In the genomic region with DNA sequence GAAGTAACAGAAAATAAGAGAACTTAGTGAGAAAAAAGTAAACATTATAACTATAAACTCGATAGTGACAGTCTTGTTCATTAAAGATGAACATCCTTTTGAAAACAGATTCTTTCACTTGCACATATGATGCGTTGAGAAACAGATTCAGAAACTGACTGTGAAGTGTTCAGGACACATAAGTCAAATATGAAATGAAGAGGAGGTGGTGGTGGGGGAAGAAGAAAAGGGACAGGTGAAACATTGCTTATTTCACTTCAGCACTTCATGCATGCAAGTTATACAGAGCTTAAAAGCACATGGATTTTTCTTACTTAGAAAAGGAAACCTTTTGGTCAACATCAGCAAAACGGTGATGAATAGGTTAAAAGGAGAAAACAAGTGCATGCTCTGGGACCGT, we compare ENCODE assay signal across 20 cellular contexts. TPM values are rescaled to one million over a fixed set of nuclear protein-coding genes. Genes with fewer than 3 reads are reported as not detected.
DNase-seq lines count a peak whose midpoint lies in the region; ATAC-seq, FAIRE-seq and TF ChIP-seq lines count a peak whose summit lies in the region.
"Had no signal": no experiment of that assay in that cellular context is flagged by ENCODE, and none has a peak within 500 bp of the region (broad histone marks: within the 10 kb centered on the region; RNA-seq: fewer than 3 reads in every experiment).

No MANE protein-coding gene starts in this region.

- intact Hi-C loops in activated CD8-positive, alpha-beta T cell treated with anti-CD3 and anti-CD28 coated beads for 36 hours (cut with micrococcal nuclease): no loop called here

- DNase-seq in activated CD8-positive, alpha-beta T cell treated with anti-CD3 and anti-CD28 coated beads for 36 hours: peak; percentile 34
- no peak for DNase-seq in activated CD8-positive, alpha-beta T cell treated with anti-CD3 and anti-CD28 coated beads, Interleukin-2, amount 10 ng/mL, durations not matched to agents 7 days and 5 days
- DNase-seq in A549 (ENCODE audit: low read depth in 1 of 2, low spot score in 1 of 2): no peak
- no peak for DNase-seq in T-helper 17 cell
- DNase-seq in effector memory CD8-positive, alpha-beta T cell: no peak
- no peak for DNase-seq in putamen (ENCODE audit: low spot score)
- DNase-seq in SW480 (ENCODE audit: low spot score): no peak
- DNase-seq in HUDEP-2 (lab: John Stamatoyannopoulos, UW; ENCODE audit: unreplicated experiment in 76 of 76): no peak
- DNase-seq: C1 segment of cervical spinal cord, DND-41, HCEC 1CT, Kasumi-1, MM.1S, NCI-H1105 treated with DMSO at 0.1 percent for 48 hours, NCI-H1694 treated with DMSO at 0.1 percent for 48 hours, NCI-H526 treated with DMSO at 0.1 percent for 48 hours had no signal

- H3K27ac Mint-ChIP-seq in activated CD8-positive, alpha-beta T cell treated with anti-CD3 and anti-CD28 coated beads for 36 hours: peak overlapping the region; percentile 83
- no peak overlapping the region for H3K27ac Mint-ChIP-seq in activated CD8-positive, alpha-beta T cell treated with anti-CD3 and anti-CD28 coated beads, Interleukin-2, amount 10 ng/mL, durations not matched to agents 7 days and 5 days
- H3K27ac Mint-ChIP-seq in T-helper 17 cell: peak overlapping the region; percentile 6
- peak overlapping the region; percentile 55 to 75 for H3K27ac Mint-ChIP-seq in effector memory CD8-positive, alpha-beta T cell
- H3K27ac Mint-ChIP-seq: IgD-negative memory B cell had no signal

- H3K27me3 Mint-ChIP-seq in activated CD8-positive, alpha-beta T cell treated with anti-CD3 and anti-CD28 coated beads for 36 hours: no peaks in the 10 kb centered on the region
- no peaks in the 10 kb centered on the region for H3K27me3 Mint-ChIP-seq in activated CD8-positive, alpha-beta T cell treated with anti-CD3 and anti-CD28 coated beads, Interleukin-2, amount 10 ng/mL, durations not matched to agents 7 days and 5 days (ENCODE audit: low read depth)
- H3K27me3 Mint-ChIP-seq in T-helper 17 cell: no peaks in the 10 kb centered on the region
- no peaks in the 10 kb centered on the region for H3K27me3 Mint-ChIP-seq in effector memory CD8-positive, alpha-beta T cell

- TF ChIP-seq CTCF in activated CD8-positive, alpha-beta T cell treated with anti-CD3 and anti-CD28 coated beads for 36 hours (IDR thresholded peaks at IDR 0.05): no peak
- no peak for TF ChIP-seq CTCF in A549 (IDR thresholded peaks at IDR 0.05)

- CTCF ChIA-PET in activated CD8-positive, alpha-beta T cell treated with anti-CD3 and anti-CD28 coated beads for 36 hours (lab: Charles Lee): interaction anchor here (0.7 to 2.4 kb wide), 6 partner anchors 17 to 56 kb away, joined by 3 to 14 read pairs (median 5); no protein-coding TSS in a partner anchor
- CTCF ChIA-PET in activated CD8-positive, alpha-beta T cell treated with anti-CD3 and anti-CD28 coated beads, Interleukin-2, amount 10 ng/mL, durations not matched to agents 7 days and 5 days (lab: Charles Lee): interaction anchor here (0.8 to 2.2 kb wide), 8 partner anchors 8 to 59 kb away, joined by 3 to 8 read pairs (median 4); no protein-coding TSS in a partner anchor
- CTCF ChIA-PET in A549 (lab: Yijun Ruan, JAX): interaction anchor here (0.8 kb wide), 1 partner anchor 56 kb away, joined by 3 read pairs; no protein-coding TSS in a partner anchor

- no peak overlapping the region for H3K4me2 ChIP-seq in A549

- no peaks in the 10 kb centered on the region for H3K9me3 ChIP-seq in A549
- H3K9me3 ChIP-seq in T-helper 17 cell (ENCODE audit: control insufficient read depth, low read length, poor library complexity, severe bottlenecking): no peaks in the 10 kb centered on the region

- no peak overlapping the region for H3K4me3 ChIP-seq in A549

- WGBS in A549 (ENCODE audit: missing lambda C conversion rate): 59% methylated on average over 4 of the region's 4 CpGs

- H3K27ac ChIP-seq in A549: no peak overlapping the region

- ATAC-seq in activated CD8-positive, alpha-beta T cell treated with anti-CD3 and anti-CD28 coated beads for 36 hours: peak; percentile 29
- no peak for ATAC-seq in activated CD8-positive, alpha-beta T cell treated with anti-CD3 and anti-CD28 coated beads, Interleukin-2, amount 10 ng/mL, durations not matched to agents 7 days and 5 days
- ATAC-seq in A549 (no peak), T-helper 17 cell (no peak)
- ATAC-seq in effector memory CD8-positive, alpha-beta T cell (replicated peaks): no peak

- 0 out of 3 replicates have a peak, but pooled peaks cover 4% of the 10 kb centered on the region for H3K4me1 ChIP-seq in A549

- no peak for TF ChIP-seq RAD21 in A549 (conservative IDR thresholded peaks at IDR 0.05 in 1 of 2, IDR thresholded peaks at IDR 0.05 in 1 of 2)

- H3K4me3 Mint-ChIP-seq in activated CD8-positive, alpha-beta T cell treated with anti-CD3 and anti-CD28 coated beads for 36 hours: peak overlapping the region; percentile 46
- H3K4me3 Mint-ChIP-seq in activated CD8-positive, alpha-beta T cell treated with anti-CD3 and anti-CD28 coated beads, Interleukin-2, amount 10 ng/mL, durations not matched to agents 7 days and 5 days: no peak overlapping the region
- H3K4me3 Mint-ChIP-seq in T-helper 17 cell: no peak overlapping the region
- H3K4me3 Mint-ChIP-seq in effector memory CD8-positive, alpha-beta T cell: peak overlapping the region in 1 of 2 donors; percentile 24
- H3K4me3 Mint-ChIP-seq: IgD-negative memory B cell had no signal

- no peaks in the 10 kb centered on the region for H3K9me3 Mint-ChIP-seq in activated CD8-positive, alpha-beta T cell treated with anti-CD3 and anti-CD28 coated beads for 36 hours
- no peaks in the 10 kb centered on the region for H3K9me3 Mint-ChIP-seq in activated CD8-positive, alpha-beta T cell treated with anti-CD3 and anti-CD28 coated beads, Interleukin-2, amount 10 ng/mL, durations not matched to agents 7 days and 5 days (ENCODE audit: insufficient read depth)
- H3K9me3 Mint-ChIP-seq in effector memory CD8-positive, alpha-beta T cell: no peaks in the 10 kb centered on the region
- H3K9me3 Mint-ChIP-seq: IgD-negative memory B cell had no signal

- TF ChIP-seq POLR2A in A549 (IDR thresholded peaks at IDR 0.05; ENCODE audit: low read length): no peak

- peaks cover 56% of the 10 kb centered on the region for H3K36me3 Mint-ChIP-seq in activated CD8-positive, alpha-beta T cell treated with anti-CD3 and anti-CD28 coated beads for 36 hours (ENCODE audit: low read depth)
- H3K36me3 Mint-ChIP-seq in activated CD8-positive, alpha-beta T cell treated with anti-CD3 and anti-CD28 coated beads, Interleukin-2, amount 10 ng/mL, durations not matched to agents 7 days and 5 days (ENCODE audit: low read depth): peaks cover 65% of the 10 kb centered on the region
- peaks cover 6% of the 10 kb centered on the region for H3K36me3 Mint-ChIP-seq in T-helper 17 cell (ENCODE audit: low read depth)
- H3K36me3 Mint-ChIP-seq in effector memory CD8-positive, alpha-beta T cell (ENCODE audit: insufficient read depth): peaks cover 40% of the 10 kb centered on the region
- H3K36me3 Mint-ChIP-seq: IgD-negative memory B cell had no signal

- POLR2A ChIA-PET in activated CD8-positive, alpha-beta T cell treated with anti-CD3 and anti-CD28 coated beads for 36 hours (lab: Charles Lee): interaction anchor here (0.6 to 5.8 kb wide), 7 partner anchors 30 to 1916 kb away, joined by 3 to 30 read pairs (median 4); a partner anchor contains a TSS
- POLR2A ChIA-PET in activated CD8-positive, alpha-beta T cell treated with anti-CD3 and anti-CD28 coated beads, Interleukin-2, amount 10 ng/mL, durations not matched to agents 7 days and 5 days (lab: Charles Lee): interaction anchor here (1.0 to 1.1 kb wide), 3 partner anchors 17 to 44 kb away, joined by 3 to 4 read pairs (median 4); no protein-coding TSS in a partner anchor
- POLR2A ChIA-PET in A549 (lab: Yijun Ruan, JAX): no interaction called here

- peak; percentile 32 for FAIRE-seq in A549 (lab: Jason Lieb, UNC)
- FAIRE-seq: G401.6 had no signal

- peaks cover 84% of the 10 kb centered on the region for H3K4me1 Mint-ChIP-seq in activated CD8-positive, alpha-beta T cell treated with anti-CD3 and anti-CD28 coated beads for 36 hours (ENCODE audit: low read depth)
- peaks cover 57% of the 10 kb centered on the region for H3K4me1 Mint-ChIP-seq in activated CD8-positive, alpha-beta T cell treated with anti-CD3 and anti-CD28 coated beads, Interleukin-2, amount 10 ng/mL, durations not matched to agents 7 days and 5 days (ENCODE audit: low read depth)
- H3K4me1 Mint-ChIP-seq in T-helper 17 cell: peaks cover 26% of the 10 kb centered on the region
- H3K4me1 Mint-ChIP-seq in effector memory CD8-positive, alpha-beta T cell (ENCODE audit: low read depth in 2 of 2): peaks cover 34 to 67% of the 10 kb centered on the region in 2 donors
- H3K4me1 Mint-ChIP-seq: IgD-negative memory B cell had no signal

- TF ChIP-seq EP300 in A549 (IDR thresholded peaks at IDR 0.05): no peak

TF ChIP-seq in A549, 52 proteins besides CTCF, POLR2A, EP300 and RAD21 (continues in another document):
- TF ChIP-seq SREBF2 (IDR thresholded peaks at IDR 0.05) (no peak), CHD4 (IDR thresholded peaks at IDR 0.05; ENCODE audit: borderline replicate concordance) (no peak), NR3C1 (IDR thresholded peaks at IDR 0.05) (no peak), KDM1A (IDR thresholded peaks at IDR 0.05; ENCODE audit: low read depth) (no peak), ESRRA (IDR thresholded peaks at IDR 0.05; ENCODE audit: borderline replicate concordance, low read length) (no peak), HOXB5 (CRISPR knock-in tag; IDR thresholded peaks at IDR 0.05) (no peak), ZSCAN20 (CRISPR knock-in tag; IDR thresholded peaks at IDR 0.05) (no peak)
- TF ChIP-seq, protein P1, sequence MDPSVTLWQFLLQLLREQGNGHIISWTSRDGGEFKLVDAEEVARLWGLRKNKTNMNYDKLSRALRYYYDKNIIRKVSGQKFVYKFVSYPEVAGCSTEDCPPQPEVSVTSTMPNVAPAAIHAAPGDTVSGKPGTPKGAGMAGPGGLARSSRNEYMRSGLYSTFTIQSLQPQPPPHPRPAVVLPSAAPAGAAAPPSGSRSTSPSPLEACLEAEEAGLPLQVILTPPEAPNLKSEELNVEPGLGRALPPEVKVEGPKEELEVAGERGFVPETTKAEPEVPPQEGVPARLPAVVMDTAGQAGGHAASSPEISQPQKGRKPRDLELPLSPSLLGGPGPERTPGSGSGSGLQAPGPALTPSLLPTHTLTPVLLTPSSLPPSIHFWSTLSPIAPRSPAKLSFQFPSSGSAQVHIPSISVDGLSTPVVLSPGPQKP (IDR thresholded peaks at IDR 0.05; ENCODE audit: low read depth, low read length): no peak

RNA-seq across cellular contexts. Expression of a gene that starts 42.5 kb away (rescaled TPM):
- total RNA-seq in activated CD8-positive, alpha-beta T cell treated with anti-CD3 and anti-CD28 coated beads for 36 hours: 10 to 100 TPM; 70.8 to 72.2 TPM
- 100 to 1,000 TPM; 154 to 157 TPM for total RNA-seq in activated CD8-positive, alpha-beta T cell treated with anti-CD3 and anti-CD28 coated beads, Interleukin-2, amount 10 ng/mL, durations not matched to agents 7 days and 5 days
- 32.4 and 34.4 TPM in 2 replicates for polyA plus RNA-seq in A549 (2011; rRNA removed)
- polyA plus RNA-seq in A549 (2012; cell fraction: cytosol; rRNA removed): 5.2 and 6.9 TPM in 2 replicates
- 3.2 and 5.4 TPM in 2 replicates for polyA plus RNA-seq in A549 (2012; cell fraction: nucleus; rRNA removed)
- polyA plus RNA-seq in A549 (2017; fragmentation: RNase III; extraction: RNeasy Plus Mini Kit Qiagen cat#74134 plus additional on column Dnase treatment): 11.6 to 14.0 TPM (median 11.7 TPM) in 3 replicates
- polyA minus RNA-seq in A549 (2011; rRNA and poly(A)+ RNA removed): 15.4 and 26.1 TPM in 2 replicates
- total RNA-seq in T-helper 17 cell: 100 to 1,000 TPM; 117 to 128 TPM
- total RNA-seq: HT-29, OCI-LY7 had no signal
